In genomic region chr3:187265461-187265955, GRCh38 we compare ENCODE assay signal across 15 cellular contexts. TPM values are rescaled to one million over a fixed set of nuclear protein-coding genes. Genes with fewer than 3 reads are reported as not detected.
DNase-seq lines count a peak whose midpoint lies in the region; ATAC-seq and TF ChIP-seq lines count a peak whose summit lies in the region.
"Had no signal": no experiment of that assay in that cellular context is flagged by ENCODE, and none has a peak within 500 bp of the region (broad histone marks: within the 10 kb centered on the region; RNA-seq: fewer than 3 reads in every experiment).

No MANE protein-coding gene starts in this region.

- no peaks in the 10 kb centered on the region for H3K27me3 ChIP-seq in right atrium auricular region
- H3K27me3 ChIP-seq in muscle layer of colon (ENCODE audit: control insufficient read depth in 1 of 2, insufficient read depth in 2 of 2, low read length in 2 of 2): no peaks in the 10 kb centered on the region
- no peaks in the 10 kb centered on the region for H3K27me3 ChIP-seq in vagina
- H3K27me3 ChIP-seq: MG63 had no signal

- TF ChIP-seq CTCF in right atrium auricular region (IDR thresholded peaks at IDR 0.05) (no peak), vagina (IDR thresholded peaks at IDR 0.05) (no peak), glutamatergic neuron (IDR thresholded peaks at IDR 0.05; ENCODE audit: partially characterized antibody, unreplicated experiment) (no peak), nephron progenitor cell (IDR thresholded peaks at IDR 0.05) (no peak)

- H3K4me3 Mint-ChIP-seq in glutamatergic neuron (ENCODE audit: unreplicated experiment): no peak overlapping the region
- no peak overlapping the region for H3K4me3 Mint-ChIP-seq in nephron progenitor cell
- H3K4me3 Mint-ChIP-seq: activated naive CD8-positive, alpha-beta T cell treated with anti-CD3 and anti-CD28 coated beads, Interleukin-2, amount 50 U/mL, for 24 hours; activated T-helper 1 cell treated with anti-CD3 and anti-CD28 coated beads, Interleukin-12 subunit alpha, Interleukin-12 subunit beta, Interleukin-2, Interleukin-4 antibody, amounts not matched to agents 30 ng/mL and 10 ng/mL and 1 ng/mL, durations not matched to agents 14 hours and 24 hours and 36 hours had no signal

- H3K27ac ChIP-seq in right atrium auricular region (peak overlapping the region in 1 of 2 donors; percentile 74), muscle layer of colon (ENCODE audit: low read depth, low read length) (peak overlapping the region; percentile 57), vagina (peak overlapping the region; percentile 72)

- no peak overlapping the region for H3K9ac ChIP-seq in muscle layer of colon (ENCODE audit: low read length)

- peaks cover 2% of the 10 kb centered on the region for H3K27me3 Mint-ChIP-seq in glutamatergic neuron (ENCODE audit: unreplicated experiment)
- no peaks in the 10 kb centered on the region for H3K27me3 Mint-ChIP-seq in nephron progenitor cell (ENCODE audit: low read depth, poor library complexity)

- H3K4me3 ChIP-seq in right atrium auricular region (no peak overlapping the region), muscle layer of colon (ENCODE audit: low read depth in 1 of 2, low read length in 2 of 2) (no peak overlapping the region), vagina (no peak overlapping the region)
- H3K4me3 ChIP-seq: MG63 had no signal

- H3K36me3 Mint-ChIP-seq in glutamatergic neuron (ENCODE audit: unreplicated experiment) (peaks cover 6% of the 10 kb centered on the region), nephron progenitor cell (ENCODE audit: low read depth) (peaks cover 24% of the 10 kb centered on the region)

- H3K4me1 Mint-ChIP-seq in glutamatergic neuron (ENCODE audit: low read depth, unreplicated experiment): no peaks in the 10 kb centered on the region
- H3K4me1 Mint-ChIP-seq in nephron progenitor cell: peaks cover 31% of the 10 kb centered on the region
- H3K4me1 Mint-ChIP-seq: activated naive CD8-positive, alpha-beta T cell treated with anti-CD3 and anti-CD28 coated beads, Interleukin-2, amount 50 U/mL, for 24 hours had no signal

- DNase-seq in Right ventricle myocardium superior (no peak), right atrium auricular region (ENCODE audit: low spot score) (no peak), glomerular endothelial cell (ENCODE audit: extremely low read depth, low read depth, low spot score) (peak; percentile 74), vagina (ENCODE audit: extremely low spot score in 2 of 2) (no peak), glutamatergic neuron (no peak), nephron progenitor cell (no peak)
- DNase-seq: 8988T; activated naive CD8-positive, alpha-beta T cell treated with anti-CD3 and anti-CD28 coated beads, Interleukin-2, amount 50 U/mL, for 24 hours; C1 segment of cervical spinal cord; MG63; NCI-H187 had no signal

- H3K9me3 ChIP-seq in right atrium auricular region: peaks cover 9 to 27% of the 10 kb centered on the region in 2 donors
- no peaks in the 10 kb centered on the region for H3K9me3 ChIP-seq in muscle layer of colon (ENCODE audit: low read length)
- peaks cover 10% of the 10 kb centered on the region for H3K9me3 ChIP-seq in vagina

- peak; percentile 85 for ATAC-seq in Right ventricle myocardium superior (ENCODE audit: poor library complexity)
- no peak for ATAC-seq in HG03342 (IDR thresholded peaks at IDR 0.05; ENCODE audit: unreplicated experiment)
- ATAC-seq: activated naive CD8-positive, alpha-beta T cell treated with anti-CD3 and anti-CD28 coated beads, Interleukin-2, amount 50 U/mL, for 24 hours; SK-N-SH treated with all-trans-retinoic acid at 6 μM for 48 hours had no signal

- no peak for TF ChIP-seq POLR2A in vagina (IDR thresholded peaks at IDR 0.05)

- intact Hi-C loops in Right ventricle myocardium superior (cut with DNase I): no loop called here
- intact Hi-C loops in vagina (cut with DNase I): no loop called here

- peaks cover under 1% of the 10 kb centered on the region for H3K9me3 Mint-ChIP-seq in glutamatergic neuron (ENCODE audit: unreplicated experiment)
- H3K9me3 Mint-ChIP-seq in nephron progenitor cell: peaks cover 25% of the 10 kb centered on the region
- H3K9me3 Mint-ChIP-seq: activated T-helper 1 cell treated with anti-CD3 and anti-CD28 coated beads, Interleukin-12 subunit alpha, Interleukin-12 subunit beta, Interleukin-2, Interleukin-4 antibody, amounts not matched to agents 30 ng/mL and 10 ng/mL and 1 ng/mL, durations not matched to agents 14 hours and 24 hours and 36 hours had no signal

- H3K27ac Mint-ChIP-seq in glutamatergic neuron (ENCODE audit: unreplicated experiment): no peak overlapping the region
- no peak overlapping the region for H3K27ac Mint-ChIP-seq in nephron progenitor cell
- H3K27ac Mint-ChIP-seq: activated naive CD8-positive, alpha-beta T cell treated with anti-CD3 and anti-CD28 coated beads, Interleukin-2, amount 50 U/mL, for 24 hours; activated T-helper 1 cell treated with anti-CD3 and anti-CD28 coated beads, Interleukin-12 subunit alpha, Interleukin-12 subunit beta, Interleukin-2, Interleukin-4 antibody, amounts not matched to agents 30 ng/mL and 10 ng/mL and 1 ng/mL, durations not matched to agents 14 hours and 24 hours and 36 hours had no signal

- H3K36me3 ChIP-seq in right atrium auricular region (no peaks in the 10 kb centered on the region), muscle layer of colon (ENCODE audit: insufficient read depth, low read length) (peaks cover 28% of the 10 kb centered on the region), vagina (peaks cover 0 to 28% of the 10 kb centered on the region in 2 donors)

- H3K4me1 ChIP-seq in right atrium auricular region (peaks cover 0 to 30% of the 10 kb centered on the region in 2 donors), muscle layer of colon (ENCODE audit: insufficient read depth, low read length) (peaks cover 53% of the 10 kb centered on the region), vagina (peaks cover 40% of the 10 kb centered on the region)

RNA-seq across cellular contexts. Expression of gene MASP1, which starts 26.0 kb away (rescaled TPM):
- total RNA-seq in Right ventricle myocardium superior (144 TPM), right atrium auricular region (10 to 100 TPM; 26.2 to 27.6 TPM), glomerular endothelial cell (1.8 and 4.6 TPM in 2 replicates), vagina (172 TPM), glutamatergic neuron (ENCODE audit: unreplicated experiment) (1.7 TPM)
- total RNA-seq: activated T-helper 1 cell treated with anti-CD3 and anti-CD28 coated beads, Interleukin-12 subunit alpha, Interleukin-12 subunit beta, Interleukin-2, Interleukin-4 antibody, amounts not matched to agents 30 ng/mL and 10 ng/mL and 1 ng/mL, durations not matched to agents 14 hours and 24 hours and 36 hours had no signal
